8 cellular contexts compared by ENCODE assay signal in genomic region chr6:149316108-149316727, GRCh38. TPM values are rescaled to one million over a fixed set of nuclear protein-coding genes. Genes with fewer than 3 reads are reported as not detected.
DNase-seq lines count a peak whose midpoint lies in the region; ATAC-seq, FAIRE-seq and TF ChIP-seq lines count a peak whose summit lies in the region.

No MANE protein-coding gene starts in this region.

- no peak for ATAC-seq in GM19351 (IDR thresholded peaks at IDR 0.05; ENCODE audit: unreplicated experiment)
- no peak for ATAC-seq in GM21360 (IDR thresholded peaks at IDR 0.05; ENCODE audit: unreplicated experiment)

- H3K36me3 ChIP-seq in esophagus muscularis mucosa: no peaks in the 10 kb centered on the region
- no peaks in the 10 kb centered on the region for H3K36me3 ChIP-seq in parathyroid adenoma (ENCODE audit: control insufficient read depth, insufficient read depth, low read length)

- peak overlapping the region; percentile 97 to 99 (median 98) for H3K27ac ChIP-seq in esophagus muscularis mucosa (replicated peaks in 1 of 4)
- no peak overlapping the region for H3K27ac ChIP-seq in parathyroid adenoma

- no peak for DNase-seq in RCC 7860 (ENCODE audit: low spot score)
- no peak for DNase-seq in esophagus muscularis mucosa (ENCODE audit: extremely low spot score)
- no peak for DNase-seq in G401 (ENCODE audit: low spot score)
- no peak for DNase-seq in RKO (ENCODE audit: low spot score)

- TF ChIP-seq EP300 in esophagus muscularis mucosa (IDR thresholded peaks at IDR 0.05): no peak

- intact Hi-C loops in esophagus muscularis mucosa (cut with DNase I): loop anchor here (10.0 kb wide), 1 partner anchor 231 kb away; no protein-coding TSS in a partner anchor

- H3K4me1 ChIP-seq in esophagus muscularis mucosa (peaks cover 20 to 31% (median 28%) of the 10 kb centered on the region in 4 donors), parathyroid adenoma (peaks cover 6% of the 10 kb centered on the region)

- H3K27me3 ChIP-seq in esophagus muscularis mucosa: no peaks in the 10 kb centered on the region
- H3K27me3 ChIP-seq in parathyroid adenoma (ENCODE audit: control insufficient read depth, insufficient read depth, low read length): no peaks in the 10 kb centered on the region

- no peak for TF ChIP-seq POLR2A in esophagus muscularis mucosa (IDR thresholded peaks at IDR 0.05; ENCODE audit: low read depth)

- peak overlapping the region; percentile 83 for H3K4me2 ChIP-seq in parathyroid adenoma (ENCODE audit: low read length)

- no peak overlapping the region for H3K9ac ChIP-seq in parathyroid adenoma

- in situ Hi-C loops in G401 (cut with HindIII; ENCODE audit: low sequenced_read_pairs): no loop called here

- WGBS in esophagus muscularis mucosa: 38% methylated on average over 7 of the region's 7 CpGs

- peak; percentile 16 for FAIRE-seq in RCC 7860 (lab: Jason Lieb, UNC)

- H3K4me3 ChIP-seq in GM08714 (ENCODE audit: low read length) (peak overlapping the region; percentile 100), esophagus muscularis mucosa (peak overlapping the region; percentile 94 to 96 (median 95)), parathyroid adenoma (ENCODE audit: low read depth, low read length) (peak overlapping the region; percentile 90)

- peak overlapping the region; percentile 98 for H2AFZ ChIP-seq in parathyroid adenoma

- H3K79me2 ChIP-seq in parathyroid adenoma: no peaks in the 10 kb centered on the region

- no peaks in the 10 kb centered on the region for H3K9me3 ChIP-seq in esophagus muscularis mucosa
- H3K9me3 ChIP-seq in parathyroid adenoma (ENCODE audit: control insufficient read depth, low read length): no peaks in the 10 kb centered on the region

- no peak for TF ChIP-seq CTCF in esophagus muscularis mucosa (IDR thresholded peaks at IDR 0.05)
- no peak for TF ChIP-seq CTCF in parathyroid adenoma (IDR thresholded peaks at IDR 0.05)

RNA-seq across cellular contexts. Expression of gene TAB2, which starts 1.3 kb away (rescaled TPM):
- total RNA-seq in esophagus muscularis mucosa: 10 to 100 TPM; 80.2 to 98.8 (median 91.2) TPM
- total RNA-seq in G401 (2014; rRNA removed; shearing (Covaris generic)): 38.0 and 52.0 TPM in 2 replicates
